ENCODE assay signal across 25 cellular contexts in genomic region chr2:136297312-136297711, GRCh38.
"Had no signal": no experiment of that assay in that cellular context is flagged by ENCODE, and none has a peak within 500 bp of the region (broad histone marks: within the 10 kb centered on the region; RNA-seq: fewer than 3 reads in every experiment).

No MANE protein-coding gene starts in this region.

- H3K4me2 ChIP-seq: PC-9, SK-N-SH had no signal

- ATAC-seq: activated CD8-positive, alpha-beta T cell treated with anti-CD3 and anti-CD28 coated beads for 36 hours had no signal

- H3K9me3 Mint-ChIP-seq: activated CD4-positive, alpha-beta T cell treated with anti-CD3 and anti-CD28 coated beads, Interleukin-2, amount 10 ng/mL, durations not matched to agents 24 days and 14 days; activated CD8-positive, alpha-beta T cell treated with anti-CD3 and anti-CD28 coated beads for 36 hours; activated naive CD8-positive, alpha-beta T cell treated with anti-CD3 and anti-CD28 coated beads, Interleukin-2, amount 10 ng/mL, durations not matched to agents 7 days and 5 days; activated T-helper 2 cell treated with anti-CD3 and anti-CD28 coated beads, Interferon-gamma antibody, Interleukin-2, Interleukin-4, amounts not matched to agents 10 μg/mL and 5 μg/mL and 100 μg/mL, durations not matched to agents 14 hours and 24 hours and 36 hours; central memory CD8-positive, alpha-beta T cell; T-helper 1 cell treated with Interleukin-12 subunit alpha and Interleukin-12 subunit beta and Interleukin-4 antibody, amounts not matched to agents 30 μg/mL and 1 μg/mL, for 36 hours; T-helper 2 cell treated with Interferon-gamma antibody and Interleukin-4, amounts not matched to agents 5 μg/mL and 100 μg/mL, for 36 hours had no signal

- H3K4me1 ChIP-seq: ascending aorta, SJSA1 had no signal

- H3K27ac Mint-ChIP-seq: activated CD4-positive, alpha-beta T cell treated with anti-CD3 and anti-CD28 coated beads, Interleukin-2, amount 10 ng/mL, durations not matched to agents 24 days and 14 days; activated CD8-positive, alpha-beta T cell treated with anti-CD3 and anti-CD28 coated beads for 36 hours; activated naive CD4-positive, alpha-beta T cell treated with anti-CD3 and anti-CD28 coated beads, Interleukin-2, amount 50 U/mL, for 24 hours; activated naive CD8-positive, alpha-beta T cell treated with anti-CD3 and anti-CD28 coated beads, Interleukin-2, amount 10 ng/mL, durations not matched to agents 7 days and 5 days; activated T-helper 2 cell treated with anti-CD3 and anti-CD28 coated beads, Interferon-gamma antibody, Interleukin-2, Interleukin-4, amounts not matched to agents 10 μg/mL and 5 μg/mL and 100 μg/mL, durations not matched to agents 14 hours and 24 hours and 36 hours; T-helper 1 cell treated with Interleukin-12 subunit alpha and Interleukin-12 subunit beta and Interleukin-4 antibody, amounts not matched to agents 30 μg/mL and 1 μg/mL, for 36 hours; T-helper 2 cell treated with Interferon-gamma antibody and Interleukin-4, amounts not matched to agents 5 μg/mL and 100 μg/mL, for 36 hours had no signal

- H3K4me3 ChIP-seq: ascending aorta, cardiac muscle cell, PC-9, SJSA1 had no signal

- H3K36me3 Mint-ChIP-seq: activated naive CD4-positive, alpha-beta T cell treated with anti-CD3 and anti-CD28 coated beads, Interleukin-2, amount 50 U/mL, for 24 hours; activated naive CD8-positive, alpha-beta T cell treated with anti-CD3 and anti-CD28 coated beads, Interleukin-2, amount 10 ng/mL, durations not matched to agents 7 days and 5 days had no signal

- H3K27me3 ChIP-seq: ascending aorta, cardiac muscle cell, SJSA1 had no signal

- H3K36me3 ChIP-seq: ascending aorta, cardiac muscle cell, SJSA1 had no signal

- H3K4me3 Mint-ChIP-seq: activated CD4-positive, alpha-beta T cell treated with anti-CD3 and anti-CD28 coated beads, Interleukin-2, amount 10 ng/mL, durations not matched to agents 24 days and 14 days; activated CD8-positive, alpha-beta T cell treated with anti-CD3 and anti-CD28 coated beads for 36 hours; activated naive CD4-positive, alpha-beta T cell treated with anti-CD3 and anti-CD28 coated beads, Interleukin-2, amount 50 U/mL, for 24 hours; activated naive CD8-positive, alpha-beta T cell treated with anti-CD3 and anti-CD28 coated beads, Interleukin-2, amount 10 ng/mL, durations not matched to agents 7 days and 5 days; central memory CD8-positive, alpha-beta T cell; T-helper 1 cell treated with Interleukin-12 subunit alpha and Interleukin-12 subunit beta and Interleukin-4 antibody, amounts not matched to agents 30 μg/mL and 1 μg/mL, for 36 hours; T-helper 2 cell treated with Interferon-gamma antibody and Interleukin-4, amounts not matched to agents 5 μg/mL and 100 μg/mL, for 36 hours had no signal

- H3K9me2 ChIP-seq: SK-N-SH had no signal

- DNase-seq: activated CD4-positive, alpha-beta T cell treated with anti-CD3 and anti-CD28 coated beads, Interleukin-2, amount 10 ng/mL, durations not matched to agents 24 days and 14 days; activated CD4-positive, alpha-beta T cell treated with anti-CD3 and anti-CD28 coated beads, Interleukin-2, amount 50 U/mL, for 4 hours; activated CD8-positive, alpha-beta T cell treated with anti-CD3 and anti-CD28 coated beads for 36 hours; activated gamma-delta T cell; activated naive CD4-positive, alpha-beta T cell treated with Interleukin-2 at 50 U/mL for 16 hours; activated naive CD8-positive, alpha-beta T cell treated with anti-CD3 and anti-CD28 coated beads, Interleukin-2, amount 10 ng/mL, durations not matched to agents 7 days and 5 days; activated T-cell treated with anti-CD3 and anti-CD28 coated beads, Interleukin-2, amount 50 U/mL, for 1 hour; amygdala; Karpas-422; KBM-7; NCI-H2029; NCI-H226; NCI-H526; NCI-H774; PC-9; SHP77; SK-N-SH had no signal

- H3K27ac ChIP-seq: ascending aorta, cardiac muscle cell, PC-9, SJSA1 had no signal

- H3K9ac ChIP-seq: SK-N-SH had no signal

- H2AFZ ChIP-seq: PC-9 had no signal

- H3K9me3 ChIP-seq: ascending aorta, SJSA1, SK-N-SH had no signal

- H3K27me3 Mint-ChIP-seq: activated CD4-positive, alpha-beta T cell treated with anti-CD3 and anti-CD28 coated beads, Interleukin-2, amount 10 ng/mL, durations not matched to agents 24 days and 14 days; activated CD8-positive, alpha-beta T cell treated with anti-CD3 and anti-CD28 coated beads for 36 hours; central memory CD8-positive, alpha-beta T cell had no signal
